Comparison of ENCODE assay signal across 8 cellular contexts in the genomic region with DNA sequence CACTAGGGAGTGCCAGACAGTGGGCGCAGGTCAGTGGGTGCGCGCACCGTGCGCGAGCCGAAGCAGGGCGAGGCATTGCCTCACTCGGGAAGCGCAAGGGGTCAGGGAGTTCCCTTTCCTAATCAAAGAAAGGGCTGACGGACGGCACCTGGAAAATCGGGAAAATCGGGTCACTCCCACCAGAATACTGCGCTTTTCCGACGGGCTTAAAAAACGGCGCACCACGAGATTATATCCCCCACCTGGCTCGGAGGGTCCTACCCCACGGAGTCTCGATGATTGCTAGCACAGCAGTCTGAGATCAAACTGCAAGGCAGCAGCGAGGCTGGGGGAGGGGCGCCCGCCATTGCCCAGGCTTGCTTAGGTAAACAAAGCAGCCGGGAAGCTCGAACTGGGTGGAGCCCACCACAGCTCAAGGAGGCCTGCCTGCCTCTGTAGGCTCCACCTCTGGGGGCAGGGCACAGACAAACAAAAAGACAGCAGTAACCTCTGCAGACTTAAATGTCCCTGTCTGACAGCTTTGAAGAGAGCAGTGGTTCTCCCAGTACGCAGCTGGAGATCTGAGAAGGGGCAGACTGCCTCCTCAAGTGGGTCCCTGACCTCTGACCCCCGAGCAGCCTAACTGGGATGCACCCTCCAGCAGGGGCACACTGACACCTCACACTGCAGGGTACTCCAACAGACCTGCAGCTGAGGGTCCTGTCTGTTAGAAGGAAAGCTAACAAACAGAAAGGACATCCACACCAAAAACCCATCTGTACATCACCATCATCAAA. TPM values are rescaled to one million over a fixed set of nuclear protein-coding genes. Genes with fewer than 3 reads are reported as not detected.
DNase-seq lines count a peak whose midpoint lies in the region; ATAC-seq, FAIRE-seq and TF ChIP-seq lines count a peak whose summit lies in the region.
"Not testable (repeated sequence)": the region's sequence is repeated elsewhere in the genome, so short reads cannot be mapped to it uniquely, and the experiment has no call there.

No MANE protein-coding gene starts in this region.

- BruUV-seq in Caco-2 (replicated peaks; lab: Mats Ljungman, UMichigan) (TSS peak; percentile 49), K562 (replicated peaks; lab: Mats Ljungman, UMichigan) (TSS peak; percentile 76)

- under 1% methylated on average over 14 of the region's 30 CpGs for WGBS in K562 (ENCODE audit: insufficient coverage, low coverage, missing lambda C conversion rate)
- no CpG with 5 or more reads among the region's 30 CpGs for WGBS in iPS DF 6.9 (ENCODE audit: insufficient coverage, insufficient read length)
- WGBS in neuronal stem cell (ENCODE audit: extremely low coverage in 2 of 2, insufficient read length in 2 of 2, insufficient replicate concordance in 1 of 2), 2 donors = no CpG with 5 or more reads among the region's 30 CpGs

- H4K8ac ChIP-seq in neuronal stem cell (ENCODE audit: low read depth, low read length) = not testable (repeated sequence)

- not testable (repeated sequence) for H3K23ac ChIP-seq in neuronal stem cell (ENCODE audit: low read depth, low read length, poor library complexity)

- not testable (repeated sequence) for H4K20me1 ChIP-seq in OCI-LY3 (ENCODE audit: insufficient read depth, low read length); K562 (replicated peaks; ENCODE audit: control insufficient read depth, insufficient read depth, low read length)

- not testable (repeated sequence) for H3K9me3 Mint-ChIP-seq in Caco-2 (ENCODE audit: unreplicated experiment); mesothelial cell of epicardium

- H3K4me3 Mint-ChIP-seq in Caco-2 (ENCODE audit: unreplicated experiment) = peak overlapping the region; percentile 70
- H3K4me3 Mint-ChIP-seq in mesothelial cell of epicardium = peak overlapping the region; percentile 41

- in situ Hi-C loops in K562 (cut with MboI) = not testable (repeated sequence)

- not testable (repeated sequence) for H3K4me2 ChIP-seq in OCI-LY3 (ENCODE audit: low read length); neuronal stem cell (ENCODE audit: insufficient read depth, low read length, poor library complexity, severe bottlenecking)
- H3K4me2 ChIP-seq in K562 (ENCODE audit: insufficient read depth, low read length) = peak overlapping the region; percentile 73; the same call in 1 of the 2 replicates

- not testable (repeated sequence) for H3K4me1 Mint-ChIP-seq in Caco-2 (ENCODE audit: low read depth, unreplicated experiment); mesothelial cell of epicardium

- peak overlapping the region; percentile 35 for H3K4me3 ChIP-seq in Caco-2 (ENCODE audit: low read depth, low read length)
- H3K4me3 ChIP-seq in H7 (ENCODE audit: insufficient read depth, low read depth, low read length) = peak overlapping the region; percentile 20
- H3K4me3 ChIP-seq in HUES6 (ENCODE audit: low read depth, low read length) = peak overlapping the region; percentile 60
- H3K4me3 ChIP-seq in OCI-LY3 (ENCODE audit: low read length) = peak overlapping the region; percentile 47; the same call in 1 of the 2 replicates
- peak overlapping the region; percentile 38 for H3K4me3 ChIP-seq in K562
- peak overlapping the region; percentile 37; the same call in 1 of the 2 replicates for H3K4me3 ChIP-seq in iPS DF 6.9 (ENCODE audit: low read length)
- H3K4me3 ChIP-seq in neuronal stem cell (ENCODE audit: low read length in 2 of 2) = not testable (repeated sequence)

- TF ChIP-seq EP300 in K562 (IDR thresholded peaks at IDR 0.05; ENCODE audit: low read length) = not testable (repeated sequence)

- not testable (repeated sequence) for H2AFZ ChIP-seq in OCI-LY3 (ENCODE audit: low read depth, low read length)
- H2AFZ ChIP-seq in K562 (ENCODE audit: low read depth, low read length) (peak overlapping the region; percentile 94), neuronal stem cell (ENCODE audit: low read length) (peak overlapping the region; percentile 59)

- not testable (repeated sequence) for H3K79me1 ChIP-seq in neuronal stem cell (ENCODE audit: low read depth, low read length)

- H4K91ac ChIP-seq in neuronal stem cell (ENCODE audit: low read depth, low read length, poor library complexity) = not testable (repeated sequence)

- not testable (repeated sequence) for H2BK120ac ChIP-seq in neuronal stem cell (ENCODE audit: low read depth, low read length)

- H3K36me3 ChIP-seq in Caco-2 (ENCODE audit: control insufficient read depth, insufficient read depth, low read length); H7 (replicated peaks; ENCODE audit: control insufficient read depth, insufficient read depth, low read length); HUES6 (ENCODE audit: control insufficient read depth, insufficient read depth, low read length); OCI-LY3 (replicated peaks; ENCODE audit: low read depth, low read length); K562 (ENCODE audit: control insufficient read depth, insufficient read depth, low read length); iPS DF 6.9 (ENCODE audit: control insufficient read depth, insufficient read depth, low read length); neuronal stem cell (replicated peaks in 1 of 2; ENCODE audit: control insufficient read depth in 2 of 2, insufficient read depth in 2 of 2, low read length in 2 of 2): not testable (repeated sequence)

- not testable (repeated sequence) for H3K4ac ChIP-seq in neuronal stem cell (ENCODE audit: low read length)

- TF ChIP-seq RAD21 in K562 (CRISPR knock-in tag; conservative IDR thresholded peaks at IDR 0.05 in 1 of 2, IDR thresholded peaks at IDR 0.05 in 1 of 2) = not testable (repeated sequence)

- H3K9me3 ChIP-seq in Caco-2; HUES6 (ENCODE audit: control insufficient read depth, insufficient read depth, low read depth, low read length); OCI-LY3 (ENCODE audit: insufficient read depth, low read length); K562 (replicated peaks; ENCODE audit: control insufficient read depth, insufficient read depth, low read depth, low read length); iPS DF 6.9 (ENCODE audit: control insufficient read depth, insufficient read depth, low read length); neuronal stem cell (replicated peaks in 1 of 2; ENCODE audit: control insufficient read depth in 2 of 2, insufficient read depth in 1 of 2, low read depth in 1 of 2, low read length in 2 of 2): not testable (repeated sequence)

- not testable (repeated sequence) for H3K27ac ChIP-seq in HUES6 (ENCODE audit: low read depth, low read length); OCI-LY3 (ENCODE audit: low read length); K562 (ENCODE audit: extremely low read depth, low read depth, low read length); iPS DF 6.9 (ENCODE audit: low read length); neuronal stem cell (replicated peaks; ENCODE audit: low read length)

- not testable (repeated sequence) for H3K27me3 ChIP-seq in Caco-2 (replicated peaks; ENCODE audit: control insufficient read depth, insufficient read depth, low read length); H7 (ENCODE audit: control insufficient read depth, insufficient read depth, low read length); HUES6 (ENCODE audit: control insufficient read depth, insufficient read depth, low read length); OCI-LY3 (ENCODE audit: low read depth, low read length); K562 (ENCODE audit: control insufficient read depth in 2 of 2, insufficient read depth in 2 of 2, low read length in 2 of 2); iPS DF 6.9 (ENCODE audit: control insufficient read depth, insufficient read depth, low read length); neuronal stem cell (ENCODE audit: control insufficient read depth in 3 of 3, insufficient read depth in 3 of 3, low read depth in 1 of 3, low read length in 3 of 3)

- H2BK15ac ChIP-seq in neuronal stem cell (ENCODE audit: low read length) = not testable (repeated sequence)

- H2BK12ac ChIP-seq in neuronal stem cell (ENCODE audit: low read length) = not testable (repeated sequence)

- TF ChIP-seq CTCF in Caco-2 (IDR thresholded peaks at IDR 0.05; ENCODE audit: insufficient read depth in 1 of 2, low read depth in 1 of 2, low read length in 1 of 2, severe bottlenecking in 1 of 2, unreplicated experiment in 1 of 2); OCI-LY3 (IDR thresholded peaks at IDR 0.05; ENCODE audit: low read depth, low read length); K562 (IDR thresholded peaks at IDR 0.05 in 2 of 3, conservative IDR thresholded peaks at IDR 0.05 in 1 of 3; ENCODE audit: insufficient read depth in 2 of 3, low read depth in 1 of 3, low read length in 3 of 3); mesothelial cell of epicardium (IDR thresholded peaks at IDR 0.05; ENCODE audit: unreplicated experiment): not testable (repeated sequence)

- not testable (repeated sequence) for DNase-seq in Caco-2; H7; K562 (ENCODE audit: extremely low read depth in 1 of 4, low spot score in 3 of 4); iPS DF 6.9 (ENCODE audit: low read depth, low spot score); mesothelial cell of epicardium (ENCODE audit: low spot score in 2 of 2, unreplicated experiment in 2 of 2); neuronal stem cell (ENCODE audit: low spot score)

- ATAC-seq in K562 = peak; percentile 61

- peak; percentile 64; the same call in 1 of the 2 replicates for TF ChIP-seq POLR2A in K562 (conservative IDR thresholded peaks at IDR 0.05)

- not testable (repeated sequence) for H2AK5ac ChIP-seq in neuronal stem cell (ENCODE audit: low read depth, low read length)

- H3K9ac ChIP-seq in HUES6 (ENCODE audit: low read length) (peak overlapping the region; percentile 75), K562 (ENCODE audit: insufficient read depth in 1 of 2, low read depth in 2 of 2, low read length in 2 of 2) (peak overlapping the region; percentile 46 to 68; a peak in 2 of 4 replicates)
- not testable (repeated sequence) for H3K9ac ChIP-seq in OCI-LY3 (ENCODE audit: low read length); neuronal stem cell (ENCODE audit: low read depth, low read length, poor library complexity)

- H3K36me3 Mint-ChIP-seq in Caco-2 (ENCODE audit: insufficient read depth, unreplicated experiment); mesothelial cell of epicardium: not testable (repeated sequence)

- H3K79me2 ChIP-seq in OCI-LY3 (ENCODE audit: low read length); K562 (ENCODE audit: control insufficient read depth, insufficient read depth, low read length): not testable (repeated sequence)

- not testable (repeated sequence) for H2BK5ac ChIP-seq in neuronal stem cell (ENCODE audit: low read length)

- H3K4me1 ChIP-seq in Caco-2 = peaks cover 14% of the 10 kb centered on the region
- H3K4me1 ChIP-seq in HUES6 (ENCODE audit: control insufficient read depth, insufficient read depth, low read length); OCI-LY3 (ENCODE audit: low read length); K562 (replicated peaks in 1 of 2; ENCODE audit: control insufficient read depth in 2 of 2, insufficient read depth in 2 of 2, low read length in 2 of 2); iPS DF 6.9 (ENCODE audit: control insufficient read depth, insufficient read depth, low read length); neuronal stem cell (ENCODE audit: control insufficient read depth in 2 of 2, insufficient read depth in 1 of 2, low read depth in 1 of 2, low read length in 2 of 2): not testable (repeated sequence)

- CTCF ChIA-PET in Caco-2 (lab: Charles Lee); K562 (lab: Yijun Ruan, JAX; ENCODE audit: low intra/inter-chr PET ratio): not testable (repeated sequence)

- intact Hi-C loops in Caco-2 (cut with micrococcal nuclease; ENCODE audit: unreplicated experiment); K562 (cut with micrococcal nuclease): not testable (repeated sequence)

- FAIRE-seq in K562 (lab: Jason Lieb, UNC) = not testable (repeated sequence)

- POLR2A ChIA-PET in Caco-2 (lab: Charles Lee); K562 (lab: Yijun Ruan, JAX): not testable (repeated sequence)

- H3K27ac Mint-ChIP-seq in Caco-2 (ENCODE audit: unreplicated experiment); mesothelial cell of epicardium: not testable (repeated sequence)

- H3K27me3 Mint-ChIP-seq in Caco-2 (ENCODE audit: insufficient read depth, unreplicated experiment); mesothelial cell of epicardium (ENCODE audit: low read depth): not testable (repeated sequence)

- H3K14ac ChIP-seq in neuronal stem cell (ENCODE audit: low read length) = not testable (repeated sequence)

- not testable (repeated sequence) for H3K18ac ChIP-seq in neuronal stem cell (ENCODE audit: low read length)

- not testable (repeated sequence) for H3K9me1 ChIP-seq in K562 (ENCODE audit: control insufficient read depth, insufficient read depth, low read length)

RNA-seq across cellular contexts. Expression of a gene that starts 25.4 kb away (rescaled TPM):
- total RNA-seq in Caco-2 (2022) (100.0 and 101 TPM in 2 replicates), K562 (2014; rRNA removed) (36.3 and 45.8 TPM in 2 replicates), K562 (2014; rRNA removed; fragmentation: Illumina TruSeq; extraction: Trizol) (232 and 260 TPM in 2 replicates), K562 (2015; rRNA removed; fragmentation: Illumina TruSeq; extraction: Trizol) (92.9 and 111 TPM in 2 replicates), K562 (2021) (124 and 142 TPM in 2 replicates), mesothelial cell of epicardium (48.0 to 52.0 TPM (median 51.3 TPM) in 3 replicates)
- 41.6 and 48.3 TPM in 2 replicates for total RNA-seq in H7 (2014; rRNA removed; shearing (Covaris generic))
- total RNA-seq in K562 (2011; cell fraction: chromatin; rRNA removed; ENCODE audit: low replicate concordance) = 16.0 and 52.2 TPM in 2 replicates
- total RNA-seq in K562 (2011; cell fraction: nucleolus; rRNA removed) = 18.8 and 22.8 TPM in 2 replicates
- total RNA-seq in K562 (2011; cell fraction: nucleoplasm; rRNA removed) = 52.5 and 85.3 TPM in 2 replicates
- polyA plus RNA-seq in K562 (2011; rRNA removed) (79.9 and 153 TPM in 2 replicates), K562 (2014; fragmentation: Illumina TruSeq; extraction: Trizol) (202 and 243 TPM in 2 replicates), K562 (2014; fragmentation: Nextera tagmentation; extraction: Ambion mirVana) (100 to 1,000 TPM; 513 to 620 TPM), K562 (2014; rRNA removed) (165 and 186 TPM in 2 replicates)
- 7.1 and 54.4 TPM in 2 replicates for polyA plus RNA-seq in K562 (2011; cell fraction: cytosol; rRNA removed)
- polyA plus RNA-seq in K562 (2011; cell fraction: nucleus; rRNA removed) = 25.4 and 34.2 TPM in 2 replicates
- 136 and 164 TPM in 2 replicates for polyA plus RNA-seq in K562 (2012)
- 45.4 and 47.6 TPM in 2 replicates for polyA minus RNA-seq in K562 (2011; rRNA and poly(A)+ RNA removed)
- polyA minus RNA-seq in K562 (2011; cell fraction: cytosol; rRNA and poly(A)+ RNA removed) = 11.6 and 15.8 TPM in 2 replicates
- 24.8 and 33.9 TPM in 2 replicates for polyA minus RNA-seq in K562 (2011; cell fraction: nucleus; rRNA and poly(A)+ RNA removed)
- polyA plus RNA-seq in neuronal stem cell (2013, experiment 1 of 2) = 258 TPM
- polyA plus RNA-seq in neuronal stem cell (2013, experiment 2 of 2) = 279 TPM

RNA-seq across cellular contexts. Expression of a gene that starts 30.5 kb away (rescaled TPM):
- total RNA-seq in Caco-2 (2022) (39.7 and 41.0 TPM in 2 replicates), K562 (2014; rRNA removed) (31.0 and 33.4 TPM in 2 replicates), K562 (2014; rRNA removed; fragmentation: Illumina TruSeq; extraction: Trizol) (39.7 and 53.2 TPM in 2 replicates), K562 (2015; rRNA removed; fragmentation: Illumina TruSeq; extraction: Trizol) (27.0 and 30.1 TPM in 2 replicates), K562 (2021) (51.7 and 66.2 TPM in 2 replicates), mesothelial cell of epicardium (36.8 to 39.6 TPM (median 38.5 TPM) in 3 replicates)
- 35.3 and 50.1 TPM in 2 replicates for total RNA-seq in H7 (2014; rRNA removed; shearing (Covaris generic))
- 75.7 and 129 TPM in 2 replicates for total RNA-seq in K562 (2011; cell fraction: chromatin; rRNA removed; ENCODE audit: low replicate concordance)
- 28.3 and 31.5 TPM in 2 replicates for total RNA-seq in K562 (2011; cell fraction: nucleolus; rRNA removed)
- total RNA-seq in K562 (2011; cell fraction: nucleoplasm; rRNA removed) = 48.5 and 80.2 TPM in 2 replicates
- polyA plus RNA-seq in K562 (2011; rRNA removed) (37.0 and 39.6 TPM in 2 replicates), K562 (2014; fragmentation: Illumina TruSeq; extraction: Trizol) (28.4 and 31.2 TPM in 2 replicates), K562 (2014; fragmentation: Nextera tagmentation; extraction: Ambion mirVana) (1 to 10 TPM; 6.4 to 8.7 TPM), K562 (2014; rRNA removed) (19.2 and 19.3 TPM in 2 replicates)
- polyA plus RNA-seq in K562 (2011; cell fraction: cytosol; rRNA removed) = 17.0 and 22.4 TPM in 2 replicates
- polyA plus RNA-seq in K562 (2011; cell fraction: nucleus; rRNA removed) = 37.9 and 38.1 TPM in 2 replicates
- polyA plus RNA-seq in K562 (2012) = 26.3 and 34.7 TPM in 2 replicates
- 39.1 and 60.7 TPM in 2 replicates for polyA minus RNA-seq in K562 (2011; rRNA and poly(A)+ RNA removed)
- polyA minus RNA-seq in K562 (2011; cell fraction: cytosol; rRNA and poly(A)+ RNA removed) = 17.6 and 29.5 TPM in 2 replicates
- 19.1 and 32.4 TPM in 2 replicates for polyA minus RNA-seq in K562 (2011; cell fraction: nucleus; rRNA and poly(A)+ RNA removed)
- polyA plus RNA-seq in neuronal stem cell (2013, experiment 1 of 2) = 12.8 TPM
- 12.2 TPM for polyA plus RNA-seq in neuronal stem cell (2013, experiment 2 of 2)
